ENCODE assay signal across 7 cellular contexts in the genomic region with DNA sequence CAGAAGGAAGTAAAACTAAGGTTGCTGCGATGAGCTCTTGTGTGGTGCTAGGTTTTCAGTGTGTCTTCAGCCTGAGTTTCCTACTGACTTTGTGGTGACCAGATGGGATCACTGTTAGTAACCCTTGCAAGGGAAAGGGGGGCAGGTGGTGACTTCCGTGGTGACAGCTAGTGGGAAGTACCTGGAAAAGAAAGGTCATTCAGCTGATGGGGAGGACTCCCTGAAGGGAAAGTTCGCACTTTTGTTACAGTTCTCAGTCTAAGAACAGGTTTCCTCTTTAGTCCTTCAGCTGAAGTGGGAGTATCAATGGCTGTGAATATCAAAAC. TPM values are rescaled to one million over a fixed set of nuclear protein-coding genes. Genes with fewer than 3 reads are reported as not detected.
DNase-seq lines count a peak whose midpoint lies in the region; ATAC-seq and TF ChIP-seq lines count a peak whose summit lies in the region.

No MANE protein-coding gene starts in this region.

- peak; percentile 21 for DNase-seq in NAMALWA (ENCODE audit: low spot score)
- DNase-seq in activated naive CD8-positive, alpha-beta T cell treated with anti-CD3 and anti-CD28 coated beads, Interleukin-2, amount 10 ng/mL, durations not matched to agents 7 days and 5 days = no peak
- DNase-seq in stimulated activated CD4-positive, alpha-beta T cell treated with anti-CD3 and anti-CD28 coated beads, Interleukin-4, amount 100 ng/mL, for 1 hour = peak; percentile 33
- no peak for DNase-seq in NCI-H1436 treated with DMSO at 0.1 percent for 48 hours (lab: John Stamatoyannopoulos, UW)
- DNase-seq in GDM1 (lab: John Stamatoyannopoulos, UW) = no peak
- DNase-seq in HPDE6-E6E7 (ENCODE audit: extremely low spot score) = no peak

- H3K27ac Mint-ChIP-seq in activated naive CD8-positive, alpha-beta T cell treated with anti-CD3 and anti-CD28 coated beads, Interleukin-2, amount 10 ng/mL, durations not matched to agents 7 days and 5 days = peak overlapping the region; percentile 84

- POLR2A ChIA-PET in activated naive CD8-positive, alpha-beta T cell treated with anti-CD3 and anti-CD28 coated beads, Interleukin-2, amount 10 ng/mL, durations not matched to agents 7 days and 5 days (lab: Charles Lee) = interaction anchor here (1.3 to 5.2 kb wide), 2 partner anchors 10 to 12 kb away, joined by 3 to 29 read pairs; no protein-coding TSS in a partner anchor

- peak overlapping the region; percentile 93 for H3K4me3 Mint-ChIP-seq in activated naive CD8-positive, alpha-beta T cell treated with anti-CD3 and anti-CD28 coated beads, Interleukin-2, amount 10 ng/mL, durations not matched to agents 7 days and 5 days

- peaks cover 30% of the 10 kb centered on the region for H3K4me1 Mint-ChIP-seq in activated naive CD8-positive, alpha-beta T cell treated with anti-CD3 and anti-CD28 coated beads, Interleukin-2, amount 10 ng/mL, durations not matched to agents 7 days and 5 days

- no peaks in the 10 kb centered on the region for H3K27me3 Mint-ChIP-seq in activated naive CD8-positive, alpha-beta T cell treated with anti-CD3 and anti-CD28 coated beads, Interleukin-2, amount 10 ng/mL, durations not matched to agents 7 days and 5 days

- no peak for ATAC-seq in GM18505 (IDR thresholded peaks at IDR 0.05; ENCODE audit: unreplicated experiment)
- no peak for ATAC-seq in activated naive CD8-positive, alpha-beta T cell treated with anti-CD3 and anti-CD28 coated beads, Interleukin-2, amount 10 ng/mL, durations not matched to agents 7 days and 5 days (ENCODE audit: low read depth)

- H3K36me3 Mint-ChIP-seq in activated naive CD8-positive, alpha-beta T cell treated with anti-CD3 and anti-CD28 coated beads, Interleukin-2, amount 10 ng/mL, durations not matched to agents 7 days and 5 days = peaks cover 4% of the 10 kb centered on the region

- TF ChIP-seq POLR2A in GM18505 (IDR thresholded peaks at IDR 0.05; ENCODE audit: borderline replicate concordance, extremely low read depth, insufficient read depth, insufficient read length) = peak; percentile 34

- H3K9me3 Mint-ChIP-seq in activated naive CD8-positive, alpha-beta T cell treated with anti-CD3 and anti-CD28 coated beads, Interleukin-2, amount 10 ng/mL, durations not matched to agents 7 days and 5 days = no peaks in the 10 kb centered on the region

RNA-seq across cellular contexts. Expression of gene ATP6V0A2, which starts 2.1 kb away (rescaled TPM):
- 10 to 100 TPM; 52.1 to 54.4 TPM for total RNA-seq in activated naive CD8-positive, alpha-beta T cell treated with anti-CD3 and anti-CD28 coated beads, Interleukin-2, amount 10 ng/mL, durations not matched to agents 7 days and 5 days

RNA-seq across cellular contexts. Expression of gene TCTN2, which starts 43.4 kb away (rescaled TPM):
- 1 to 10 TPM; 3.8 to 4.1 TPM for total RNA-seq in activated naive CD8-positive, alpha-beta T cell treated with anti-CD3 and anti-CD28 coated beads, Interleukin-2, amount 10 ng/mL, durations not matched to agents 7 days and 5 days

RNA-seq across cellular contexts. Expression of gene DNAH10, which starts 47.8 kb away (rescaled TPM):
- under 1 TPM; 0.28 to 0.34 TPM for total RNA-seq in activated naive CD8-positive, alpha-beta T cell treated with anti-CD3 and anti-CD28 coated beads, Interleukin-2, amount 10 ng/mL, durations not matched to agents 7 days and 5 days

Comparison
In these comparisons a context has a peak if more than half of its experiments do, and no peak if none do; other contexts are left out.
1. DNase-seq: peak in NAMALWA (single experiment) and stimulated activated CD4-positive, alpha-beta T cell treated with anti-CD3 and anti-CD28 coated beads, Interleukin-4, amount 100 ng/mL, for 1 hour (single experiment); none in activated naive CD8-positive, alpha-beta T cell treated with anti-CD3 and anti-CD28 coated beads, Interleukin-2, amount 10 ng/mL, durations not matched to agents 7 days and 5 days (single experiment), NCI-H1436 treated with DMSO at 0.1 percent for 48 hours (single experiment), GDM1 (single experiment) and HPDE6-E6E7 (single experiment).